Comparison of ENCODE assay signal across 10 cellular contexts in the genomic region with DNA sequence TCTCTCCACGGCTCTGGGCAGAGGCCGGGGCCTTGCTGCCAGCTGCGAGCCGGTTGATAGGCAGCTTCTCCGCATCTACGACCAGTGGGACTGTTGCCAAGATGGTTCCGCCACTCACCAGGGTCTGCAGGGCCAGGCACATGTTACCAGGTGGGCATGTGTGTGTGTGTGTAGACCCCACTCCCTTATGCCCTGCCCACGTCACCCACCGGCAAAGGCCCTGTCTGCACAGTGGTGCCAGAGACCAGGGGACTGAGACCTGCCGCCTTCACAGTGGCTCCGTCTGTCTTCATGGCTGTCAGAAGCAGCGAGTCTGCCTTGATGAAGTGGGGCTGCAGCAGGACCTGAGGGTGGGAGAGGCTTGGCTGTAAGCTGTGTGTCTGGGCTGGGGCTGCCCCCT. TPM values are rescaled to one million over a fixed set of nuclear protein-coding genes. Genes with fewer than 3 reads are reported as not detected.
DNase-seq lines count a peak whose midpoint lies in the region; ATAC-seq, FAIRE-seq and TF ChIP-seq lines count a peak whose summit lies in the region.
"Had no signal": no experiment of that assay in that cellular context is flagged by ENCODE, and none has a peak within 500 bp of the region (broad histone marks: within the 10 kb centered on the region; RNA-seq: fewer than 3 reads in every experiment).

No MANE protein-coding gene starts in this region.

- RAD21 ChIA-PET in HCT116 (lab: Charles Lee; ENCODE audit: low non-redundant PET in 1 of 2, low total read pairs in 2 of 2, uncharacterized antibody in 2 of 2, unreplicated experiment in 2 of 2) = no interaction called here

- no peak for ATAC-seq in HCT116
- ATAC-seq in GM21367 (IDR thresholded peaks at IDR 0.05; ENCODE audit: unreplicated experiment) = no peak

- H3K4me1 ChIP-seq in A673 (ENCODE audit: insufficient read depth, low read length, poor library complexity, severe bottlenecking) = peaks cover 52% of the 10 kb centered on the region
- peaks cover 55 to 59% of the 10 kb centered on the region in 2 experiments for H3K4me1 ChIP-seq in HCT116 (ENCODE audit: control insufficient read depth in 1 of 2, insufficient read depth in 2 of 2, low read length in 2 of 2)
- peaks cover 3 to 5% of the 10 kb centered on the region in 2 donors for H3K4me1 ChIP-seq in small intestine (ENCODE audit: control insufficient read depth in 2 of 2, insufficient read depth in 1 of 2, low read depth in 1 of 2, low read length in 1 of 2)

- peak overlapping the region; percentile 75 for H3K4me2 ChIP-seq in HCT116 (ENCODE audit: low read length)

- H3K27ac ChIP-seq in A673 (ENCODE audit: low read depth, low read length, poor library complexity, severe bottlenecking) (peak overlapping the region; percentile 83), HCT116 (ENCODE audit: low read depth, low read length) (peak overlapping the region; percentile 83; the same call in 1 of the 2 replicates), angular gyrus (ENCODE audit: low read depth, low read length) (peak overlapping the region; percentile 83), small intestine (ENCODE audit: low read depth in 1 of 2, low read length in 1 of 2) (no peak overlapping the region)

- H3K79me2 ChIP-seq in HCT116 (ENCODE audit: insufficient read depth, low read length) = peaks cover 71% of the 10 kb centered on the region

- no peak for TF ChIP-seq RAD21 in HCT116 (IDR thresholded peaks at IDR 0.05; ENCODE audit: low read depth)

- DNase-seq in A673 (ENCODE audit: low spot score) (no peak), HCT116 (ENCODE audit: low read depth, low spot score) (no peak), nephron progenitor cell (no peak), hypothalamus (lab: John Stamatoyannopoulos, UW) (no peak), small intestine (no peak), chondrocyte (ENCODE audit: low spot score) (no peak)

- H3K4me3 Mint-ChIP-seq in nephron progenitor cell (no peak overlapping the region), chondrocyte (ENCODE audit: unreplicated experiment) (no peak overlapping the region)

- H3K9ac ChIP-seq in HCT116 (ENCODE audit: low read length) = peak overlapping the region; percentile 59; the same call in 1 of the 2 replicates

- H3K9me3 ChIP-seq in A673 (ENCODE audit: low read depth, low read length, poor library complexity, severe bottlenecking) (no peaks in the 10 kb centered on the region), HCT116 (ENCODE audit: control insufficient read depth in 1 of 2, insufficient read depth in 1 of 2, low read depth in 1 of 2, low read length in 2 of 2) (no peaks in the 10 kb centered on the region), small intestine (ENCODE audit: control insufficient read depth, low read depth) (no peaks in the 10 kb centered on the region)
- H3K9me3 ChIP-seq: mucosa of descending colon, Peyer's patch had no signal

- H3K27me3 Mint-ChIP-seq in nephron progenitor cell (ENCODE audit: low read depth, poor library complexity) (no peaks in the 10 kb centered on the region), chondrocyte (ENCODE audit: low read depth) (no peaks in the 10 kb centered on the region)

- H3K4me1 Mint-ChIP-seq in nephron progenitor cell = peaks cover 54% of the 10 kb centered on the region
- peaks cover 26% of the 10 kb centered on the region for H3K4me1 Mint-ChIP-seq in chondrocyte (ENCODE audit: low read depth)

- H3K9me3 Mint-ChIP-seq in nephron progenitor cell = no peaks in the 10 kb centered on the region
- H3K9me3 Mint-ChIP-seq in chondrocyte (ENCODE audit: low read depth) = no peaks in the 10 kb centered on the region

- peak overlapping the region; percentile 69 for H3K27ac Mint-ChIP-seq in nephron progenitor cell
- H3K27ac Mint-ChIP-seq in chondrocyte (ENCODE audit: unreplicated experiment) = no peak overlapping the region

- TF ChIP-seq CTCF in A673 (conservative IDR thresholded peaks at IDR 0.05; ENCODE audit: low read depth, low read length) (no peak), HCT116 (IDR thresholded peaks at IDR 0.05 in 2 of 3, conservative IDR thresholded peaks at IDR 0.05 in 1 of 3; ENCODE audit: borderline replicate concordance in 1 of 3, insufficient read depth in 1 of 3, low read depth in 2 of 3, low read length in 2 of 3) (no peak), nephron progenitor cell (IDR thresholded peaks at IDR 0.05) (no peak), chondrocyte (IDR thresholded peaks at IDR 0.05) (no peak)

- no peaks in the 10 kb centered on the region for H3K9me2 ChIP-seq in HCT116 (ENCODE audit: insufficient read depth)

- WGBS in small intestine, 3 donors = 87 to 90% (median 89%) methylated on average over 12 of the region's 12 CpGs

- no peak for TF ChIP-seq POLR2A in HCT116 (IDR thresholded peaks at IDR 0.05; ENCODE audit: borderline replicate concordance, extremely low read depth, insufficient read depth, insufficient read length)

- FAIRE-seq in small intestine (lab: Jason Lieb, UNC) = no peak

- H2AFZ ChIP-seq in HCT116 (ENCODE audit: low read depth, low read length, poor library complexity, severe bottlenecking) = no peak overlapping the region

- CTCF ChIA-PET in A673 (lab: Charles Lee) = no interaction called here
- CTCF ChIA-PET in HCT116 (lab: Charles Lee) = no interaction called here

- POLR2A ChIA-PET in A673 (lab: Charles Lee; ENCODE audit: low non-redundant PET) (no interaction called here), HCT116 (lab: Charles Lee) (interaction anchor here (1.5 kb wide), 1 partner anchor 17 kb away, joined by 8 read pairs; a partner anchor contains a TSS)

- H3K36me3 ChIP-seq in A673 (ENCODE audit: insufficient read depth, low read length, poor library complexity, severe bottlenecking) = peaks cover 83% of the 10 kb centered on the region
- peaks cover 30 to 64% of the 10 kb centered on the region in 2 experiments for H3K36me3 ChIP-seq in HCT116 (ENCODE audit: control insufficient read depth in 1 of 2, insufficient read depth in 2 of 2, low read length in 2 of 2)
- H3K36me3 ChIP-seq in small intestine (ENCODE audit: control insufficient read depth in 2 of 2, insufficient read depth in 2 of 2, low read length in 2 of 2) = peaks cover 14 to 28% of the 10 kb centered on the region in 2 donors

- no peaks in the 10 kb centered on the region for H3K27me3 ChIP-seq in A673 (replicated peaks; ENCODE audit: insufficient read depth, low read depth, low read length, poor library complexity)
- H3K27me3 ChIP-seq in HCT116 (ENCODE audit: insufficient read depth, low read length) = no peaks in the 10 kb centered on the region
- no peaks in the 10 kb centered on the region for H3K27me3 ChIP-seq in small intestine (ENCODE audit: control insufficient read depth in 2 of 2, insufficient read depth in 2 of 2, low read length in 2 of 2)
- H3K27me3 ChIP-seq: Peyer's patch had no signal

- intact Hi-C loops in A673 (cut with micrococcal nuclease; ENCODE audit: unreplicated experiment) (no loop called here), HCT116 (cut with micrococcal nuclease) (no loop called here)

- no peaks in the 10 kb centered on the region; the same call in 1 of the 2 replicates for H4K20me1 ChIP-seq in HCT116 (ENCODE audit: insufficient read depth)

- H3K4me3 ChIP-seq in A673 (ENCODE audit: low read depth, low read length, poor library complexity, severe bottlenecking) = no peak overlapping the region
- no peak overlapping the region for H3K4me3 ChIP-seq in HCT116 (replicated peaks in 1 of 2; ENCODE audit: low read depth in 1 of 2, low read length in 2 of 2)
- H3K4me3 ChIP-seq in small intestine (ENCODE audit: low read depth in 1 of 2, low read length in 2 of 2) = no peak overlapping the region
- H3K4me3 ChIP-seq: mucosa of descending colon, Peyer's patch had no signal

- H3K36me3 Mint-ChIP-seq in nephron progenitor cell (ENCODE audit: low read depth) = peaks cover 7% of the 10 kb centered on the region
- H3K36me3 Mint-ChIP-seq in chondrocyte (ENCODE audit: low read depth) = peaks cover 2% of the 10 kb centered on the region

- BruUV-seq in A673 (replicated peaks; lab: Mats Ljungman, UMichigan) = no TSS peak
- no TSS peak for BruUV-seq in HCT116 (replicated peaks; lab: Mats Ljungman, UMichigan)

TF ChIP-seq in HCT116, 20 proteins besides CTCF, POLR2A, EP300 and RAD21:
- TF ChIP-seq, protein P1, sequence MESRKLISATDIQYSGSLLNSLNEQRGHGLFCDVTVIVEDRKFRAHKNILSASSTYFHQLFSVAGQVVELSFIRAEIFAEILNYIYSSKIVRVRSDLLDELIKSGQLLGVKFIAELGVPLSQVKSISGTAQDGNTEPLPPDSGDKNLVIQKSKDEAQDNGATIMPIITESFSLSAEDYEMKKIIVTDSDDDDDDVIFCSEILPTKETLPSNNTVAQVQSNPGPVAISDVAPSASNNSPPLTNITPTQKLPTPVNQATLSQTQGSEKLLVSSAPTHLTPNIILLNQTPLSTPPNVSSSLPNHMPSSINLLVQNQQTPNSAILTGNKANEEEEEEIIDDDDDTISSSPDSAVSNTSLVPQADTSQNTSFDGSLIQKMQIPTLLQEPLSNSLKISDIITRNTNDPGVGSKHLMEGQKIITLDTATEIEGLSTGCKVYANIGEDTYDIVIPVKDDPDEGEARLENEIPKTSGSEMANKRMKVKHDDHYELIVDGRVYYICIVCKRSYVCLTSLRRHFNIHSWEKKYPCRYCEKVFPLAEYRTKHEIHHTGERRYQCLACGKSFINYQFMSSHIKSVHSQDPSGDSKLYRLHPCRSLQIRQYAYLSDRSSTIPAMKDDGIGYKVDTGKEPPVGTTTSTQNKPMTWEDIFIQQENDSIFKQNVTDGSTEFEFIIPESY (IDR thresholded peaks at IDR 0.05; ENCODE audit: extremely low read depth, insufficient replicate concordance, low read length) = no peak
- TF ChIP-seq, protein P2, sequence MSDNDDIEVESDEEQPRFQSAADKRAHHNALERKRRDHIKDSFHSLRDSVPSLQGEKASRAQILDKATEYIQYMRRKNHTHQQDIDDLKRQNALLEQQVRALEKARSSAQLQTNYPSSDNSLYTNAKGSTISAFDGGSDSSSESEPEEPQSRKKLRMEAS (IDR thresholded peaks at IDR 0.05) = no peak
- TF ChIP-seq TCF7L2 (IDR thresholded peaks at IDR 0.05; ENCODE audit: borderline replicate concordance, extremely low read depth, insufficient read depth, insufficient read length) (no peak), ZFX (IDR thresholded peaks at IDR 0.05) (no peak), FOSL1 (IDR thresholded peaks at IDR 0.05; ENCODE audit: low read depth) (no peak), JUND (IDR thresholded peaks at IDR 0.05) (no peak), SIN3A (IDR thresholded peaks at IDR 0.05; ENCODE audit: low read depth) (no peak), SRF (IDR thresholded peaks at IDR 0.05; ENCODE audit: low read depth) (no peak), CEBPB (IDR thresholded peaks at IDR 0.05; ENCODE audit: low read depth) (no peak), YY1 (IDR thresholded peaks at IDR 0.05; ENCODE audit: extremely low read depth, insufficient replicate concordance, low read depth, low read length) (no peak)

RNA-seq across cellular contexts. Expression of a gene that starts 17.7 kb away (rescaled TPM):
- total RNA-seq in A673 (2021) (240 and 328 TPM in 2 replicates), HCT116 (2021; ENCODE audit: unreplicated experiment) (298 TPM), chondrocyte (22.8 to 26.7 TPM (median 23.4 TPM) in 3 replicates)
- polyA plus RNA-seq in HCT116 (2012) = 252 and 301 TPM in 2 replicates
- 100 to 1,000 TPM in 2 of 3 donors, 10 to 100 TPM in 1; 99.7 to 155 (median 111) TPM for polyA plus RNA-seq in small intestine

Comparison
In these comparisons a context has a peak if more than half of its experiments do, and no peak if none do; other contexts are left out.
1. H3K27ac ChIP-seq: peak in A673 (single experiment), HCT116 (single experiment) and angular gyrus (single experiment); none in small intestine (0 of 2).